In genomic region chr13:99133230-99133629, GRCh38 we compare ENCODE assay signal across 23 cellular contexts.
DNase-seq lines count a peak whose midpoint lies in the region.
"Had no signal": no experiment of that assay in that cellular context is flagged by ENCODE, and none has a peak within 500 bp of the region (broad histone marks: within the 10 kb centered on the region; RNA-seq: fewer than 3 reads in every experiment).

No MANE protein-coding gene starts in this region.

- peaks cover 10% of the 10 kb centered on the region for H3K27me3 Mint-ChIP-seq in activated naive CD4-positive, alpha-beta T cell treated with anti-CD3 and anti-CD28 coated beads, Interleukin-2, amount 10 ng/mL, durations not matched to agents 7 days and 5 days

- no peak for DNase-seq in activated naive CD4-positive, alpha-beta T cell treated with anti-CD3 and anti-CD28 coated beads, Interleukin-2, amount 10 ng/mL, durations not matched to agents 7 days and 5 days
- DNase-seq in activated naive CD4-positive, alpha-beta T cell treated with anti-CD3 and anti-CD28 coated beads, Interleukin-2, amount 50 U/mL, for 16 hours = no peak
- DNase-seq in SK-MEL-5 (ENCODE audit: low read depth, low spot score) (peak; percentile 15), dermis blood vessel endothelial cell (peak; percentile 8), retina (peak; percentile 69), DMS153 (lab: John Stamatoyannopoulos, UW) (no peak)
- no peak for DNase-seq in activated effector memory CD4-positive, alpha-beta T cell treated with Interleukin-2 at 50 U/mL for 16 hours
- no peak for DNase-seq in effector CD8-positive, alpha-beta T cell (lab: John Stamatoyannopoulos, UW)
- DNase-seq: 8988T, ACHN, BE2C, DMS79, EL, GF-D8, HCEC 1CT, IMR-90, NCI-H1092, NCI-H1417 treated with DMSO at 0.1 percent for 48 hours, NCI-H1694 treated with DMSO at 0.1 percent for 48 hours, NCI-H2081, NCI-H2227 treated with DMSO at 0.1 percent for 48 hours, NCI-H526 treated with DMSO at 0.1 percent for 48 hours, SHP77 had no signal

- in situ Hi-C loops in SK-MEL-5 (cut with HindIII; ENCODE audit: low pct_unique_long_range_greater_than_20kb, low sequenced_read_pairs) = no loop called here

- peak overlapping the region; percentile 36 for H3K27ac Mint-ChIP-seq in activated naive CD4-positive, alpha-beta T cell treated with anti-CD3 and anti-CD28 coated beads, Interleukin-2, amount 10 ng/mL, durations not matched to agents 7 days and 5 days

- H3K4me3 Mint-ChIP-seq in activated naive CD4-positive, alpha-beta T cell treated with anti-CD3 and anti-CD28 coated beads, Interleukin-2, amount 10 ng/mL, durations not matched to agents 7 days and 5 days = no peak overlapping the region

- H3K36me3 Mint-ChIP-seq in activated naive CD4-positive, alpha-beta T cell treated with anti-CD3 and anti-CD28 coated beads, Interleukin-2, amount 10 ng/mL, durations not matched to agents 7 days and 5 days = no peaks in the 10 kb centered on the region

- no peaks in the 10 kb centered on the region for H3K9me3 Mint-ChIP-seq in activated naive CD4-positive, alpha-beta T cell treated with anti-CD3 and anti-CD28 coated beads, Interleukin-2, amount 10 ng/mL, durations not matched to agents 7 days and 5 days

- H3K4me1 Mint-ChIP-seq in activated naive CD4-positive, alpha-beta T cell treated with anti-CD3 and anti-CD28 coated beads, Interleukin-2, amount 10 ng/mL, durations not matched to agents 7 days and 5 days = no peaks in the 10 kb centered on the region

- CTCF ChIA-PET in activated naive CD4-positive, alpha-beta T cell treated with anti-CD3 and anti-CD28 coated beads, Interleukin-2, amount 10 ng/mL, durations not matched to agents 7 days and 5 days (lab: Charles Lee) = no interaction called here

Comparison
In these comparisons a context has a peak if more than half of its experiments do, and no peak if none do; other contexts are left out.
1. DNase-seq: peak in SK-MEL-5 (single experiment), dermis blood vessel endothelial cell (single experiment) and retina (single experiment); none in activated naive CD4-positive, alpha-beta T cell treated with anti-CD3 and anti-CD28 coated beads, Interleukin-2, amount 10 ng/mL, durations not matched to agents 7 days and 5 days (single experiment), activated naive CD4-positive, alpha-beta T cell treated with anti-CD3 and anti-CD28 coated beads, Interleukin-2, amount 50 U/mL, for 16 hours (single experiment), DMS153 (single experiment), activated effector memory CD4-positive, alpha-beta T cell treated with Interleukin-2 at 50 U/mL for 16 hours (single experiment) and effector CD8-positive, alpha-beta T cell (single experiment).